ENCODE assay signal across 31 cellular contexts in the genomic region with DNA sequence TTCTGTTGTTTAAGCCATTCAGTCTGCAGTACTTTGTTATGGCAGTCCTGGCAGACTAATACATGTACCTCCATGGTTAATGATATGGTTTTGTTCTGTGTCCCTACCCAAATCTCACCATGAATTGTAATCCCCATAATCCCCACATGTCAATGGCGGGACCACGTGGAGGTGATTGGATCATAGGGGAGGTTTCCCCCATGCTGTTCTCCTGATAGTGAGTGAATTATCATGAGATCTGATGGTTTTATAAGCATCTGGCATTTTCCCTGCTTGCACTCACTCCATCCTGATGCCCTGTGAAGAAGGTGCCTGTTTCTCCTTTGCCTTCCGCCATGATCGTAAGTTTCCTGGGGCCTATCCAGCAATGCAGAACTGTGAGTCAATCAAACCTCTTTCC.
"Had no signal": no experiment of that assay in that cellular context is flagged by ENCODE, and none has a peak within 500 bp of the region (broad histone marks: within the 10 kb centered on the region; RNA-seq: fewer than 3 reads in every experiment).

No MANE protein-coding gene starts in this region.

- H3K9me3 Mint-ChIP-seq: immature natural killer cell; natural killer cell; stimulated activated memory B cell treated with anti-CD40 and anti-IgM and Interleukin-4, amounts not matched to agents 10 μg/mL and 1 μg/mL and 100 μg/mL, for 72 hours had no signal

- H3K27ac Mint-ChIP-seq: immature natural killer cell; mesothelial cell of epicardium; naive B cell; natural killer cell; nephron progenitor cell; neural progenitor cell; stimulated activated memory B cell treated with anti-CD40 and anti-IgM and Interleukin-4, amounts not matched to agents 10 μg/mL and 1 μg/mL and 100 μg/mL, for 72 hours; stimulated activated naive CD8-positive, alpha-beta T cell treated with anti-CD3 and anti-CD28 coated beads, Interleukin-15, amount 100 ng/mL, for 72 hours; type B pancreatic cell had no signal

- H2AFZ ChIP-seq: neural progenitor cell had no signal

- H3K4me3 ChIP-seq: left ventricle myocardium inferior, lung, neural progenitor cell, pancreas, prostate gland, sigmoid colon, tibial nerve, uterus had no signal

- H3K27me3 ChIP-seq: neural progenitor cell, neutrophil, pancreas, sigmoid colon, tibial nerve, uterus had no signal

- H3K9me3 ChIP-seq: neutrophil, pancreas, prostate gland, sigmoid colon, tibial nerve, uterus had no signal

- H3K4me1 Mint-ChIP-seq: immature natural killer cell; mesothelial cell of epicardium; natural killer cell; nephron progenitor cell; neural progenitor cell; stimulated activated memory B cell treated with anti-CD40 and anti-IgM and Interleukin-4, amounts not matched to agents 10 μg/mL and 1 μg/mL and 100 μg/mL, for 72 hours had no signal

- DNase-seq: hypothalamus; immature natural killer cell; islet precursor cell; left ventricle myocardium inferior; mesendoderm; naive B cell; natural killer cell; nephron progenitor cell; occipital lobe; pancreas; posterior cingulate gyrus; retina; right cardiac atrium; sigmoid colon; small intestine; stimulated activated CD4-positive, alpha-beta T cell treated with anti-CD3 and anti-CD28 coated beads, Interleukin-1b, Interleukin-23, amount 100 ng/mL, for 48 hours; stimulated activated CD4-positive, alpha-beta T cell treated with anti-CD3 and anti-CD28 coated beads, Interleukin-2, amount 100 ng/mL, for 48 hours; stimulated activated CD4-positive, alpha-beta T cell treated with anti-CD3 and anti-CD28 coated beads, Interleukin-4, amount 100 ng/mL, for 4 hours; stimulated activated CD8-positive, alpha-beta memory T cell treated with anti-CD3 and anti-CD28 coated beads, Interleukin-4, amount 100 ng/mL, for 48 hours; stimulated activated naive CD4-positive, alpha-beta T cell treated with Interleukin-2 at 50 U/mL for 16 hours; stimulated activated naive CD8-positive, alpha-beta T cell treated with anti-CD3 and anti-CD28 coated beads, Interleukin-15, amount 100 ng/mL, for 72 hours; substantia nigra; uterus had no signal

- H3K36me3 ChIP-seq: left ventricle myocardium inferior, neural progenitor cell, neutrophil, pancreas, prostate gland, sigmoid colon, tibial nerve, uterus had no signal

- H3K9ac ChIP-seq: neural progenitor cell had no signal

- H3K36me3 Mint-ChIP-seq: immature natural killer cell; mesothelial cell of epicardium; naive B cell; natural killer cell; neural progenitor cell; stimulated activated memory B cell treated with anti-CD40 and anti-IgM and Interleukin-4, amounts not matched to agents 10 μg/mL and 1 μg/mL and 100 μg/mL, for 72 hours; type B pancreatic cell had no signal

- H3K4me1 ChIP-seq: prostate gland, tibial nerve, uterus had no signal

- H3K4me3 Mint-ChIP-seq: immature natural killer cell; mesothelial cell of epicardium; naive B cell; natural killer cell; nephron progenitor cell; neural progenitor cell; stimulated activated memory B cell treated with anti-CD40 and anti-IgM and Interleukin-4, amounts not matched to agents 10 μg/mL and 1 μg/mL and 100 μg/mL, for 72 hours; stimulated activated naive CD8-positive, alpha-beta T cell treated with anti-CD3 and anti-CD28 coated beads, Interleukin-15, amount 100 ng/mL, for 72 hours; type B pancreatic cell had no signal

- H3K27ac ChIP-seq: left ventricle myocardium inferior, neural progenitor cell, neutrophil, pancreas, prostate gland, sigmoid colon, tibial nerve, uterus had no signal

- H3K27me3 Mint-ChIP-seq: stimulated activated memory B cell treated with anti-CD40 and anti-IgM and Interleukin-4, amounts not matched to agents 10 μg/mL and 1 μg/mL and 100 μg/mL, for 72 hours; stimulated activated naive CD8-positive, alpha-beta T cell treated with anti-CD3 and anti-CD28 coated beads, Interleukin-15, amount 100 ng/mL, for 72 hours had no signal

- H3K4me2 ChIP-seq: neural progenitor cell had no signal
